In the genomic region with DNA sequence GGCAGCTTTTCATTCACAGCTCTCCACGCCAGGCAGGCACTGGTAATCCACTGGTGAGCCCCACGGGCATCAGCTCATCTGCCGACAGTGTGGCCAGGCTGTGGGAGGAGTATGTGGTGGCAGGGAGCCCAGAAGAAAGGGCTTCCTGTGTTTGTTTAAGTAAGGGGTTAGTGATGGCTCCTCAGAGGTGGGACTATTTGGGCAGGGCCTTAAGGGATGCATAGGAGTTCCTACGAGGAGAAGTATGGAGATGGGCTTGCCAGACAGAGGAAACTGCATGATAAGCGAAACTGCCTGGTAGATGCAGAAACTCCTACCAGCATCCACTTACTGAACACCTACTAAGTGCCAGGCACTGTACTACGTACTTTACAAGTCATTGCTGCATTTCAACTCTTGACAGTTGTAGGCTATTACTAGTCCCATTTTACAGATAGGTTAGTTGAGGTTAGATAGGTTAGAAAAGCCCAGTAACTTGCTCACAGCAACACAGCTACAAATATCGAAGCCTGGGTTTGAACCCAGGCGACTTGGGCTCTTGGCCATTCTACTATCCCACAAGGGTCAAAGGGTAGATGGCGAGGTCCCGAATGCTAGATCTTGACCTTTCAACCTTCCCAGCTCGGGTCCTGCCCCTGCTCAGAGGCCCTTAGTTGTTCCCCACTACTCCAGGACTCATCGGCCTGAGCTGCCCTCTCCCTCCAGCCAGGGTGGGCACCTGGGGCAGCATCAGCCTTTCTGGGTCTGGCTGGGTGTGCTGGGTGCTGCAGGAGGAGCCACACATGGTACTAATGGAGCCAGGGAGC, we compare ENCODE assay signal across 12 cellular contexts. TPM values are rescaled to one million over a fixed set of nuclear protein-coding genes. Genes with fewer than 3 reads are reported as not detected.
DNase-seq lines count a peak whose midpoint lies in the region; TF ChIP-seq lines count a peak whose summit lies in the region.
"Had no signal": no experiment of that assay in that cellular context is flagged by ENCODE, and none has a peak within 500 bp of the region (broad histone marks: within the 10 kb centered on the region; RNA-seq: fewer than 3 reads in every experiment).

No MANE protein-coding gene starts in this region.

- no peak for TF ChIP-seq POLR2A in breast epithelium (IDR thresholded peaks at IDR 0.05)

- H3K27ac ChIP-seq in breast epithelium (peak overlapping the region; percentile 92 to 94), colonic mucosa (no peak overlapping the region)
- H3K27ac ChIP-seq: left lung, right atrium auricular region had no signal

- H3K9me3 ChIP-seq in breast epithelium (no peaks in the 10 kb centered on the region), colonic mucosa (no peaks in the 10 kb centered on the region)
- H3K9me3 ChIP-seq: left lung, right atrium auricular region had no signal

- TF ChIP-seq CTCF in breast epithelium (IDR thresholded peaks at IDR 0.05) (no peak), nephron (IDR thresholded peaks at IDR 0.05; ENCODE audit: unreplicated experiment in 3 of 3) (no peak), colonic mucosa (IDR thresholded peaks at IDR 0.05) (no peak)

- no peaks in the 10 kb centered on the region for H3K9me3 Mint-ChIP-seq in nephron
- H3K9me3 Mint-ChIP-seq: activated T-helper 2 cell treated with anti-CD3 and anti-CD28 coated beads, Interferon-gamma antibody, Interleukin-2, Interleukin-4, amounts not matched to agents 10 μg/mL and 5 μg/mL and 100 μg/mL, durations not matched to agents 14 hours and 24 hours and 36 hours had no signal

- peak overlapping the region; percentile 49 to 63 (median 59) for H3K27ac Mint-ChIP-seq in nephron
- H3K27ac Mint-ChIP-seq: activated T-helper 2 cell treated with anti-CD3 and anti-CD28 coated beads, Interferon-gamma antibody, Interleukin-2, Interleukin-4, amounts not matched to agents 10 μg/mL and 5 μg/mL and 100 μg/mL, durations not matched to agents 14 hours and 24 hours and 36 hours had no signal

- no peak overlapping the region for H3K4me3 Mint-ChIP-seq in nephron

- H3K4me1 ChIP-seq in breast epithelium = peaks cover 0 to 42% of the 10 kb centered on the region in 2 donors
- H3K4me1 ChIP-seq in colonic mucosa = no peaks in the 10 kb centered on the region
- H3K4me1 ChIP-seq: right atrium auricular region had no signal

- H3K9ac ChIP-seq in colonic mucosa (ENCODE audit: low read depth in 2 of 2, low read length in 2 of 2) = no peak overlapping the region

- peaks cover 12% of the 10 kb centered on the region for H3K4me1 Mint-ChIP-seq in nephron

- H3K27me3 ChIP-seq in breast epithelium = no peaks in the 10 kb centered on the region
- H3K27me3 ChIP-seq in colonic mucosa = no peaks in the 10 kb centered on the region
- H3K27me3 ChIP-seq: left lung, right atrium auricular region had no signal

- DNase-seq in CMK (ENCODE audit: low read depth) (peak; percentile 26), LHCN-M2 (ENCODE audit: low read depth) (peak; percentile 71), breast epithelium (ENCODE audit: low spot score in 2 of 2) (peak in 1 of 2 donors; percentile 72), DMS53 (lab: John Stamatoyannopoulos, UW) (no peak), NCI-H2171 (lab: John Stamatoyannopoulos, UW) (no peak), colonic mucosa (no peak), NCI-H2227 (lab: John Stamatoyannopoulos, UW; ENCODE audit: unreplicated experiment) (no peak)
- DNase-seq: left lung, NCI-H526 had no signal

- H3K4me3 ChIP-seq in breast epithelium (no peak overlapping the region), colonic mucosa (no peak overlapping the region)
- H3K4me3 ChIP-seq: left lung, right atrium auricular region had no signal

- H3K36me3 Mint-ChIP-seq in nephron (ENCODE audit: low read depth) = no peaks in the 10 kb centered on the region

- no peaks in the 10 kb centered on the region for H3K36me3 ChIP-seq in breast epithelium
- H3K36me3 ChIP-seq in colonic mucosa = no peaks in the 10 kb centered on the region
- H3K36me3 ChIP-seq: left lung, right atrium auricular region had no signal

- intact Hi-C loops in breast epithelium (cut with DNase I; ENCODE audit: low total_unique reads) = no loop called here
- intact Hi-C loops in colonic mucosa (cut with DNase I) = no loop called here

- H3K27me3 Mint-ChIP-seq in nephron (ENCODE audit: low read depth) = peaks cover 3% of the 10 kb centered on the region

RNA-seq across cellular contexts. Expression of gene CEBPB, which starts 55.1 kb away (rescaled TPM):
- total RNA-seq in LHCN-M2 (2014; rRNA removed) = 54.9 and 59.3 TPM in 2 replicates
- polyA plus RNA-seq in LHCN-M2 (2012) = 13.4 TPM
- 100 to 1,000 TPM; 137 to 177 (median 149) TPM for total RNA-seq in breast epithelium
- total RNA-seq in colonic mucosa = 10 to 100 TPM; 32.0 to 34.0 TPM

Comparison
In these comparisons a context has a peak if more than half of its experiments do, and no peak if none do; other contexts are left out.
1. DNase-seq: peak in CMK (single experiment) and LHCN-M2 (single experiment); none in DMS53 (single experiment), NCI-H2171 (single experiment), colonic mucosa (single experiment) and NCI-H2227 (single experiment).